Comparison of ENCODE assay signal across 1 cellular context in genomic region chr22:20779014-20779812, GRCh38.
TF ChIP-seq lines count a peak whose summit lies in the region.

No MANE protein-coding gene starts in this region.

TF ChIP-seq in HepG2, 621 proteins besides CTCF, POLR2A, EP300 and RAD21:
- TF ChIP-seq ZNF747 (CRISPR knock-in tag; IDR thresholded peaks at IDR 0.05; ENCODE audit: borderline replicate concordance) = 0 out of 2 replicates have a peak, but pooled peaks have one; percentile 40
- TF ChIP-seq PRPF4 (IDR thresholded peaks at IDR 0.05; ENCODE audit: low read depth, low read length, poor library complexity, severe bottlenecking) = peak; percentile 84
- TF ChIP-seq ZNF670 (CRISPR knock-in tag; IDR thresholded peaks at IDR 0.05; ENCODE audit: borderline replicate concordance) = 0 out of 2 replicates have a peak, but pooled peaks have one; percentile 41
- TF ChIP-seq, protein P1, sequence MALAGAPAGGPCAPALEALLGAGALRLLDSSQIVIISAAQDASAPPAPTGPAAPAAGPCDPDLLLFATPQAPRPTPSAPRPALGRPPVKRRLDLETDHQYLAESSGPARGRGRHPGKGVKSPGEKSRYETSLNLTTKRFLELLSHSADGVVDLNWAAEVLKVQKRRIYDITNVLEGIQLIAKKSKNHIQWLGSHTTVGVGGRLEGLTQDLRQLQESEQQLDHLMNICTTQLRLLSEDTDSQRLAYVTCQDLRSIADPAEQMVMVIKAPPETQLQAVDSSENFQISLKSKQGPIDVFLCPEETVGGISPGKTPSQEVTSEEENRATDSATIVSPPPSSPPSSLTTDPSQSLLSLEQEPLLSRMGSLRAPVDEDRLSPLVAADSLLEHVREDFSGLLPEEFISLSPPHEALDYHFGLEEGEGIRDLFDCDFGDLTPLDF (CRISPR knock-in tag; IDR thresholded peaks at IDR 0.05) = no peak
- TF ChIP-seq ZBTB38 (CRISPR knock-in tag; IDR thresholded peaks at IDR 0.05) = peak; percentile 95
